20 cellular contexts compared by ENCODE assay signal in genomic region chr7:2813350-2814185, GRCh38. TPM values are rescaled to one million over a fixed set of nuclear protein-coding genes. Genes with fewer than 3 reads are reported as not detected.
DNase-seq lines count a peak whose midpoint lies in the region; ATAC-seq and TF ChIP-seq lines count a peak whose summit lies in the region.
"Had no signal": no experiment of that assay in that cellular context is flagged by ENCODE, and none has a peak within 500 bp of the region (broad histone marks: within the 10 kb centered on the region; RNA-seq: fewer than 3 reads in every experiment).

No MANE protein-coding gene starts in this region.

- H3K36me3 Mint-ChIP-seq in activated CD4-positive, alpha-beta T cell treated with anti-CD3 and anti-CD28 coated beads, Interleukin-2, amount 10 ng/mL, durations not matched to agents 24 days and 14 days (ENCODE audit: low read depth): no peaks in the 10 kb centered on the region
- H3K36me3 Mint-ChIP-seq in memory B cell: peaks cover 12% of the 10 kb centered on the region
- H3K36me3 Mint-ChIP-seq: natural killer cell treated with Interleukin-12 subunit alpha and Interleukin-12 subunit beta and Interleukin-15 and Interleukin-18, amount 100 ng/mL, for 72 hours had no signal

- H3K4me3 Mint-ChIP-seq in activated CD4-positive, alpha-beta T cell treated with anti-CD3 and anti-CD28 coated beads, Interleukin-2, amount 10 ng/mL, durations not matched to agents 24 days and 14 days: no peak overlapping the region
- no peak overlapping the region for H3K4me3 Mint-ChIP-seq in memory B cell
- H3K4me3 Mint-ChIP-seq: natural killer cell treated with Interleukin-12 subunit alpha and Interleukin-12 subunit beta and Interleukin-15 and Interleukin-18, amount 100 ng/mL, for 72 hours had no signal

- peak overlapping the region in 1 of 3 donors; percentile 41 for H3K4me3 ChIP-seq in breast epithelium
- no peak overlapping the region for H3K4me3 ChIP-seq in transverse colon

- H3K9me3 Mint-ChIP-seq in activated CD4-positive, alpha-beta T cell treated with anti-CD3 and anti-CD28 coated beads, Interleukin-2, amount 10 ng/mL, durations not matched to agents 24 days and 14 days: no peaks in the 10 kb centered on the region
- no peaks in the 10 kb centered on the region for H3K9me3 Mint-ChIP-seq in memory B cell
- H3K9me3 Mint-ChIP-seq: CD4-positive, alpha-beta memory T cell; IgD-negative memory B cell; natural killer cell treated with Interleukin-12 subunit alpha and Interleukin-12 subunit beta and Interleukin-15 and Interleukin-18, amount 100 ng/mL, for 72 hours had no signal

- H3K9me3 ChIP-seq in breast epithelium (no peaks in the 10 kb centered on the region), transverse colon (no peaks in the 10 kb centered on the region)

- TF ChIP-seq EP300 in transverse colon (IDR thresholded peaks at IDR 0.05; ENCODE audit: low read depth): no peak

- H3K4me1 Mint-ChIP-seq in activated CD4-positive, alpha-beta T cell treated with anti-CD3 and anti-CD28 coated beads, Interleukin-2, amount 10 ng/mL, durations not matched to agents 24 days and 14 days: peaks cover 9% of the 10 kb centered on the region
- peaks cover 45% of the 10 kb centered on the region for H3K4me1 Mint-ChIP-seq in memory B cell

- TF ChIP-seq POLR2A in breast epithelium (IDR thresholded peaks at IDR 0.05) (no peak), transverse colon (IDR thresholded peaks at IDR 0.05) (no peak)

- DNase-seq in activated CD4-positive, alpha-beta T cell treated with anti-CD3 and anti-CD28 coated beads, Interleukin-2, amount 10 ng/mL, durations not matched to agents 24 days and 14 days: no peak
- no peak for DNase-seq in activated CD4-positive, alpha-beta T cell treated with anti-CD3 and anti-CD28 coated beads for 4 hours
- DNase-seq in breast epithelium (ENCODE audit: low spot score in 2 of 2) (peak in 1 of 2 donors; percentile 27), memory B cell (ENCODE audit: low spot score in 2 of 2) (no peak), transverse colon (no peak)
- no peak for DNase-seq in stimulated activated CD4-positive, alpha-beta T cell treated with anti-CD3 and anti-CD28 coated beads, Interleukin-12 subunit alpha, Interleukin-12 subunit beta, amount 100 ng/mL, for 4 hours
- DNase-seq: activated CD4-positive, alpha-beta T cell treated with anti-CD3 and anti-CD28 coated beads, Interleukin-2, amount 50 U/mL, for 4 hours; anterior cingulate cortex; CD4-positive, alpha-beta memory T cell; hypothalamus; NCI-H1105 treated with DMSO at 0.1 percent for 48 hours; NCI-H345; stimulated activated CD4-positive, alpha-beta T cell treated with anti-CD3 and anti-CD28 coated beads, Interleukin-4, amount 100 ng/mL, for 4 hours; T-helper 9 cell had no signal

- intact Hi-C loops in activated CD4-positive, alpha-beta T cell treated with anti-CD3 and anti-CD28 coated beads, Interleukin-2, amount 10 ng/mL, durations not matched to agents 24 days and 14 days (cut with micrococcal nuclease): no loop called here
- intact Hi-C loops in breast epithelium (cut with DNase I; ENCODE audit: low total_unique reads) (no loop called here), transverse colon (cut with DNase I; ENCODE audit: low total_unique reads) (no loop called here)

- no peaks in the 10 kb centered on the region for H3K36me3 ChIP-seq in breast epithelium
- no peaks in the 10 kb centered on the region for H3K36me3 ChIP-seq in transverse colon

- H3K27ac ChIP-seq in breast epithelium (peak overlapping the region; percentile 45 to 85), transverse colon (peak overlapping the region; percentile 35 to 65 (median 52))
- H3K27ac ChIP-seq: 22Rv1 had no signal

- H3K27me3 Mint-ChIP-seq in activated CD4-positive, alpha-beta T cell treated with anti-CD3 and anti-CD28 coated beads, Interleukin-2, amount 10 ng/mL, durations not matched to agents 24 days and 14 days: no peaks in the 10 kb centered on the region
- H3K27me3 Mint-ChIP-seq in memory B cell: no peaks in the 10 kb centered on the region
- H3K27me3 Mint-ChIP-seq: CD4-positive, alpha-beta memory T cell; IgD-negative memory B cell; natural killer cell treated with Interleukin-12 subunit alpha and Interleukin-12 subunit beta and Interleukin-15 and Interleukin-18, amount 100 ng/mL, for 72 hours had no signal

- peak overlapping the region; percentile 27 for H3K27ac Mint-ChIP-seq in activated CD4-positive, alpha-beta T cell treated with anti-CD3 and anti-CD28 coated beads, Interleukin-2, amount 10 ng/mL, durations not matched to agents 24 days and 14 days
- peak overlapping the region; percentile 47 for H3K27ac Mint-ChIP-seq in memory B cell
- H3K27ac Mint-ChIP-seq: natural killer cell treated with Interleukin-12 subunit alpha and Interleukin-12 subunit beta and Interleukin-15 and Interleukin-18, amount 100 ng/mL, for 72 hours had no signal

- WGBS in transverse colon (ENCODE audit: low coverage in 1 of 2), 2 donors: 79% methylated on average over 6 to 20 of the region's 20 CpGs

- ATAC-seq in memory B cell (ENCODE audit: low read depth): no peak
- ATAC-seq in GM21447 (IDR thresholded peaks at IDR 0.05; ENCODE audit: unreplicated experiment): no peak
- no peak for ATAC-seq in GM21717 (IDR thresholded peaks at IDR 0.05; ENCODE audit: unreplicated experiment)
- ATAC-seq: natural killer cell treated with Interleukin-12 subunit alpha and Interleukin-12 subunit beta and Interleukin-15 and Interleukin-18, amount 100 ng/mL, for 72 hours; sciatic nerve had no signal

- TF ChIP-seq CTCF in breast epithelium (IDR thresholded peaks at IDR 0.05) (no peak), transverse colon (IDR thresholded peaks at IDR 0.05) (no peak)

- in situ Hi-C loops in transverse colon (cut with MboI; ENCODE audit: low pct_ligation_motif_present in 1 of 4, low pct_unique_long_range_greater_than_20kb in 1 of 4, low sequenced_read_pairs in 3 of 4): no loop called here

- H3K27me3 ChIP-seq in breast epithelium (no peaks in the 10 kb centered on the region), transverse colon (no peaks in the 10 kb centered on the region)

- peaks cover 5 to 13% of the 10 kb centered on the region in 2 donors for H3K4me1 ChIP-seq in breast epithelium
- peaks cover 0 to 6% (median 0%) of the 10 kb centered on the region in 4 donors for H3K4me1 ChIP-seq in transverse colon

RNA-seq across cellular contexts. Expression of gene GNA12, which starts 30.5 kb away (rescaled TPM):
- 30.6 and 31.0 TPM in 2 replicates for total RNA-seq in activated CD4-positive, alpha-beta T cell treated with anti-CD3 and anti-CD28 coated beads, Interleukin-2, amount 10 ng/mL, durations not matched to agents 24 days and 14 days
- total RNA-seq in breast epithelium: 10 to 100 TPM; 11.3 to 31.4 (median 24.9) TPM
- 10 to 100 TPM; 18.9 to 39.6 (median 22.2) TPM for total RNA-seq in transverse colon
